In genomic region chr11:67630943-67631331, GRCh38 we compare ENCODE assay signal across 7 cellular contexts. TPM values are rescaled to one million over a fixed set of nuclear protein-coding genes. Genes with fewer than 3 reads are reported as not detected.
A peak's percentile ranks its signal among the peaks of the same experiment; 100 is the strongest.
DNase-seq lines count a peak whose midpoint lies in the region; ATAC-seq, FAIRE-seq and TF ChIP-seq lines count a peak whose summit lies in the region.
"Had no signal": no experiment of that assay in that cellular context is flagged by ENCODE, and none has a peak within 500 bp of the region (broad histone marks: within the 10 kb centered on the region; RNA-seq: fewer than 3 reads in every experiment).

No MANE protein-coding gene starts in this region.

- H2AK9ac ChIP-seq in IMR-90 (replicated peaks; ENCODE audit: low read depth, low read length, poor library complexity) = peak overlapping the region; percentile 91

- peak overlapping the region; percentile 52; the same call in 1 of the 2 replicates for H4K5ac ChIP-seq in IMR-90 (ENCODE audit: low read depth, low read length)

- H2BK120ac ChIP-seq in IMR-90 (ENCODE audit: low read depth, low read length) = no peak overlapping the region

- no peak for FAIRE-seq in H54 (lab: Jason Lieb, UNC)
- FAIRE-seq: islet of Langerhans had no signal

- H3K4me1 ChIP-seq in IMR-90 (ENCODE audit: control insufficient read depth, insufficient read depth, low read length) = 0 out of 2 replicates have a peak, but pooled peaks cover 3% of the 10 kb centered on the region

- in situ Hi-C loops in IMR-90 (cut with MboI; ENCODE audit: low sequenced_read_pairs) = no loop called here

- CTCF ChIA-PET in IMR-90 (lab: Yijun Ruan, JAX) = interaction anchor here (1.0 to 2.0 kb wide), 2 partner anchors 12 to 27 kb away, joined by 3 to 7 read pairs; no protein-coding TSS in a partner anchor

- H4K20me1 ChIP-seq in IMR-90 (ENCODE audit: insufficient read depth, low read length) = no peaks in the 10 kb centered on the region

- TF ChIP-seq POLR2A in IMR-90 (IDR thresholded peaks at IDR 0.05; ENCODE audit: low read depth, low read length) (no peak), H54 (IDR thresholded peaks at IDR 0.05; ENCODE audit: low read depth, low read length) (no peak)

- peak overlapping the region; percentile 89 for H3K4me2 ChIP-seq in IMR-90 (ENCODE audit: low read depth, low read length)

- peaks cover 5% of the 10 kb centered on the region; the same call in 1 of the 2 replicates for H3K27me3 ChIP-seq in IMR-90 (ENCODE audit: control insufficient read depth, insufficient read depth, low read length)

- H3K36me3 Mint-ChIP-seq in progenitor cell of endocrine pancreas (ENCODE audit: insufficient read depth) = peaks cover 4% of the 10 kb centered on the region

- no peaks in the 10 kb centered on the region for H3K9me3 ChIP-seq in IMR-90 (ENCODE audit: control insufficient read depth, insufficient read depth, low read length)

- H3K9me3 Mint-ChIP-seq in progenitor cell of endocrine pancreas (ENCODE audit: low read depth) = peaks cover 6% of the 10 kb centered on the region

- H3K27ac Mint-ChIP-seq in progenitor cell of endocrine pancreas = peak overlapping the region; percentile 96

- intact Hi-C loops in IMR-90 (cut with micrococcal nuclease) = no loop called here

- H2BK15ac ChIP-seq in IMR-90 (ENCODE audit: low read depth, low read length) = no peak overlapping the region

- peak overlapping the region; percentile 75 for H3K9ac ChIP-seq in IMR-90 (ENCODE audit: low read depth, low read length)

- H3K27me3 Mint-ChIP-seq in progenitor cell of endocrine pancreas = no peaks in the 10 kb centered on the region

- dilution Hi-C loops in IMR-90 (cut with HindIII; ENCODE audit: low sequenced_read_pairs, unreplicated experiment) = no loop called here

- peak overlapping the region; percentile 73; the same call in 1 of the 2 replicates for H3K14ac ChIP-seq in IMR-90 (replicated peaks; ENCODE audit: low read depth, low read length)

- peak overlapping the region; percentile 47 for H3K27ac ChIP-seq in IMR-90 (ENCODE audit: insufficient read depth, low read length)
- peak overlapping the region; percentile 60 to 98 for H3K27ac ChIP-seq in coronary artery

- H3K79me1 ChIP-seq in IMR-90 (ENCODE audit: low read depth in 1 of 2, low read length in 2 of 2) = no peaks in the 10 kb centered on the region

- H2BK5ac ChIP-seq in IMR-90 (ENCODE audit: low read depth, low read length, poor library complexity, severe bottlenecking) = no peak overlapping the region

- H2AFZ ChIP-seq in IMR-90 (replicated peaks; ENCODE audit: low read length, poor library complexity) = peak overlapping the region; percentile 100

- peak overlapping the region; percentile 56; the same call in 1 of the 2 replicates for H3K23ac ChIP-seq in IMR-90 (ENCODE audit: low read depth, low read length)

- no peaks in the 10 kb centered on the region for H3K36me3 ChIP-seq in IMR-90 (ENCODE audit: control insufficient read depth, insufficient read depth, low read length)

- H2BK20ac ChIP-seq in IMR-90 (ENCODE audit: low read depth, low read length) = no peak overlapping the region

- H2AK5ac ChIP-seq in IMR-90 (ENCODE audit: low read depth, low read length) = peak overlapping the region; percentile 46; the same call in 1 of the 2 replicates

- peak overlapping the region; percentile 70; the same call in 1 of the 2 replicates for H4K91ac ChIP-seq in IMR-90 (ENCODE audit: insufficient read depth, low read depth, low read length)

- H3K4me3 ChIP-seq in IMR-90 (ENCODE audit: insufficient read depth, low read depth, low read length) = peak overlapping the region; percentile 88
- H3K4me3 ChIP-seq in coronary artery = peak overlapping the region; percentile 72

- no peak for TF ChIP-seq CTCF in IMR-90 (conservative IDR thresholded peaks at IDR 0.05; ENCODE audit: low read depth, low read length)
- no peak for TF ChIP-seq CTCF in coronary artery (IDR thresholded peaks at IDR 0.05)
- TF ChIP-seq CTCF in progenitor cell of endocrine pancreas (IDR thresholded peaks at IDR 0.05; ENCODE audit: unreplicated experiment) = no peak

- peak overlapping the region; percentile 74 to 80; a peak in 2 of 4 replicates for H4K8ac ChIP-seq in IMR-90 (ENCODE audit: low read depth in 2 of 2, low read length in 2 of 2)

- no peak overlapping the region for H3K18ac ChIP-seq in IMR-90 (ENCODE audit: low read depth, low read length)

- H3K4me1 Mint-ChIP-seq in progenitor cell of endocrine pancreas (ENCODE audit: low read depth) = peaks cover 7% of the 10 kb centered on the region

- no peak overlapping the region for H3K56ac ChIP-seq in IMR-90 (ENCODE audit: extremely low read depth, insufficient read depth, low read length)

- no peak for ATAC-seq in IMR-90 (ENCODE audit: low read depth)
- no peak for ATAC-seq in HG02970 (IDR thresholded peaks at IDR 0.05; ENCODE audit: low FRiP score, unreplicated experiment)
- no peak for ATAC-seq in HG03565 (IDR thresholded peaks at IDR 0.05; ENCODE audit: unreplicated experiment)

- peaks cover 4% of the 10 kb centered on the region; the same call in 1 of the 2 replicates for H3K9me1 ChIP-seq in IMR-90 (ENCODE audit: insufficient read depth, low read length)

- BruUV-seq in IMR-90 (replicated peaks; lab: Mats Ljungman, UMichigan) = no TSS peak

- H3K4me3 Mint-ChIP-seq in progenitor cell of endocrine pancreas (ENCODE audit: low read depth) = peak overlapping the region; percentile 78

- POLR2A ChIA-PET in IMR-90 (lab: Charles Lee; ENCODE audit: unreplicated experiment) = no interaction called here

- peak overlapping the region; percentile 70 for H3K4ac ChIP-seq in IMR-90 (ENCODE audit: low read depth, low read length)

- DNase-seq in IMR-90 (no peak), coronary artery (ENCODE audit: low spot score) (no peak), progenitor cell of endocrine pancreas (ENCODE audit: low spot score, unreplicated experiment) (no peak), H54 (ENCODE audit: insufficient read length, low spot score) (no peak)

- 73% methylated on average over 3 of the region's 16 CpGs; no CpG with 5 or more reads in 1 of the 2 experiments for WGBS in IMR-90 (ENCODE audit: extremely low coverage in 2 of 2, insufficient read length in 1 of 2), 2 experiments

- TF ChIP-seq RAD21 in IMR-90 (IDR thresholded peaks at IDR 0.05; ENCODE audit: low read length) = no peak

TF ChIP-seq in IMR-90, 13 proteins besides CTCF, POLR2A, EP300 and RAD21:
- TF ChIP-seq BHLHE40 (IDR thresholded peaks at IDR 0.05; ENCODE audit: low read depth, low read length) (no peak), CHD1 (IDR thresholded peaks at IDR 0.05; ENCODE audit: low read depth, low read length) (no peak), FOS (IDR thresholded peaks at IDR 0.05; ENCODE audit: low read depth, low read length) (no peak), NFE2L2 (IDR thresholded peaks at IDR 0.05; ENCODE audit: low read depth, low read length) (no peak)

RNA-seq across cellular contexts. Expression of gene NUDT8, which starts 1.2 kb away (rescaled TPM):
- total RNA-seq in IMR-90 (2012; rRNA removed) (0.83 and 1.4 TPM in 2 replicates), progenitor cell of endocrine pancreas (5.1 and 6.3 TPM in 2 replicates)
- 2.5 and 3.2 TPM in 2 replicates for polyA plus RNA-seq in IMR-90 (2012; rRNA removed)
- 4.3 and 4.7 TPM in 2 replicates for polyA plus RNA-seq in IMR-90 (2012; cell fraction: cytosol; rRNA removed)
- 4.2 and 7.7 TPM in 2 replicates for polyA plus RNA-seq in IMR-90 (2012; cell fraction: nucleus; rRNA removed; ENCODE audit: low replicate concordance)

RNA-seq across cellular contexts. Expression of gene TBX10, which starts 8.6 kb away (rescaled TPM):
- total RNA-seq in IMR-90 (2012; rRNA removed) (not detected in 2 replicates), progenitor cell of endocrine pancreas (not detected in 2 replicates)
- polyA plus RNA-seq in IMR-90 (2012; rRNA removed) = not detected in 2 replicates
- not detected in 2 replicates for polyA plus RNA-seq in IMR-90 (2012; cell fraction: cytosol; rRNA removed)
- polyA plus RNA-seq in IMR-90 (2012; cell fraction: nucleus; rRNA removed; ENCODE audit: low replicate concordance) = not detected in 2 replicates

RNA-seq across cellular contexts. Expression of gene ACY3, which starts 19.6 kb away (rescaled TPM):
- total RNA-seq in IMR-90 (2012; rRNA removed) (not detected in 2 replicates), progenitor cell of endocrine pancreas (3.0 and 3.4 TPM in 2 replicates)
- polyA plus RNA-seq in IMR-90 (2012; rRNA removed) = not detected in 2 replicates
- not detected in 2 replicates for polyA plus RNA-seq in IMR-90 (2012; cell fraction: cytosol; rRNA removed)
- not detected in 2 replicates for polyA plus RNA-seq in IMR-90 (2012; cell fraction: nucleus; rRNA removed; ENCODE audit: low replicate concordance)

RNA-seq across cellular contexts. Expression of gene NDUFV1, which starts 24.2 kb away (rescaled TPM):
- total RNA-seq in IMR-90 (2012; rRNA removed) (119 and 120 TPM in 2 replicates), progenitor cell of endocrine pancreas (137 and 150 TPM in 2 replicates)
- polyA plus RNA-seq in IMR-90 (2012; rRNA removed) = 133 and 148 TPM in 2 replicates
- polyA plus RNA-seq in IMR-90 (2012; cell fraction: cytosol; rRNA removed) = 171 and 178 TPM in 2 replicates
- 491 and 899 TPM in 2 replicates for polyA plus RNA-seq in IMR-90 (2012; cell fraction: nucleus; rRNA removed; ENCODE audit: low replicate concordance)

RNA-seq across cellular contexts. Expression of gene ALDH3B2, which starts 43.5 kb away (rescaled TPM):
- not detected in 2 replicates for total RNA-seq in IMR-90 (2012; rRNA removed)
- not detected in 2 replicates for polyA plus RNA-seq in IMR-90 (2012; rRNA removed)
- polyA plus RNA-seq in IMR-90 (2012; cell fraction: cytosol; rRNA removed) = not detected in 2 replicates
- polyA plus RNA-seq in IMR-90 (2012; cell fraction: nucleus; rRNA removed; ENCODE audit: low replicate concordance) = not detected in 2 replicates
- 0.67 and 1.6 TPM in 2 replicates for total RNA-seq in progenitor cell of endocrine pancreas
